Comparison of ENCODE assay signal across 16 cellular contexts in the genomic region with DNA sequence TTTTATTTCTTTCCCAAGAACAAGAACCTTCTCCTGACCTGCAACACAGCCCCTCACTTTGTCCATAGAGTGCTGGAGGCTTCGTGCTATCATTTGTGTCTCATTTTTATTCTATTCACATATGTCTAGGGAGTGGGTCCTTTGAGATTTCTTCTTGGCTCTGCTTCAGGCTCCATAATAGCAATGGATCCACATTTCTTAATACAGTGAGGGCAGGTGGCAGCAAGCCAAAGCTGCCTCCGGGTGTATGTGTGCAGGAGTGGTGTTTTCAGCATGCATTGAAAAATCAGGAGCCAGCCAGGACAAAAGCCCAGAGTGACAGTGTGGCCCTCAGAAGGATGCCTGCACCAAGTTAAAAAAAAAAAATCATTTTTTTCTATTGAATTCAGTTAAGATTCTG.
DNase-seq lines count a peak whose midpoint lies in the region; TF ChIP-seq lines count a peak whose summit lies in the region.
"Had no signal": no experiment of that assay in that cellular context is flagged by ENCODE, and none has a peak within 500 bp of the region (broad histone marks: within the 10 kb centered on the region; RNA-seq: fewer than 3 reads in every experiment).

No MANE protein-coding gene starts in this region.

- TF ChIP-seq POLR2A in testis (IDR thresholded peaks at IDR 0.05), result no peak

- H3K4me3 ChIP-seq in testis, result no peak overlapping the region
- H3K4me3 ChIP-seq: coronary artery, gastrocnemius medialis had no signal

- no peak for TF ChIP-seq CTCF in testis (IDR thresholded peaks at IDR 0.05)

- no peaks in the 10 kb centered on the region for H3K36me3 Mint-ChIP-seq in activated naive CD4-positive, alpha-beta T cell treated with anti-CD3 and anti-CD28 coated beads for 36 hours (ENCODE audit: low read depth)

- peak; percentile 2 for DNase-seq in NCI-H748 (lab: John Stamatoyannopoulos, UW; ENCODE audit: unreplicated experiment)
- no peak for DNase-seq in NCI-H748 treated with DMSO at 0.1 percent for 48 hours (lab: John Stamatoyannopoulos, UW)
- DNase-seq in NCI-H446 treated with DMSO at 0.1 percent for 48 hours (lab: John Stamatoyannopoulos, UW), result peak; percentile 33
- DNase-seq in fibroblast of peridontal ligament (ENCODE audit: extremely low read depth), result peak; percentile 31
- peak; percentile 31 for DNase-seq in testis
- DNase-seq in activated naive CD4-positive, alpha-beta T cell treated with anti-CD3 and anti-CD28 coated beads for 36 hours, result no peak
- DNase-seq in C1 segment of cervical spinal cord (lab: John Stamatoyannopoulos, UW), result no peak
- no peak for DNase-seq in HEK293T (ENCODE audit: extremely low spot score)
- DNase-seq: ACHN, gastrocnemius medialis, KG1, left colon, NCI-H524 treated with DMSO at 0.1 percent for 48 hours had no signal

- H3K27me3 Mint-ChIP-seq in activated naive CD4-positive, alpha-beta T cell treated with anti-CD3 and anti-CD28 coated beads for 36 hours (ENCODE audit: low read depth), result no peaks in the 10 kb centered on the region

- peaks cover 14% of the 10 kb centered on the region for H3K4me1 ChIP-seq in testis

- no peak overlapping the region for H3K27ac Mint-ChIP-seq in activated naive CD4-positive, alpha-beta T cell treated with anti-CD3 and anti-CD28 coated beads for 36 hours

- peak overlapping the region in 1 of 2 donors; percentile 51 for H3K27ac ChIP-seq in testis
- H3K27ac ChIP-seq: VCaP had no signal

- H3K4me3 Mint-ChIP-seq in activated naive CD4-positive, alpha-beta T cell treated with anti-CD3 and anti-CD28 coated beads for 36 hours, result no peak overlapping the region
- H3K4me3 Mint-ChIP-seq: neural crest cell had no signal

- no peaks in the 10 kb centered on the region for H3K9me3 ChIP-seq in testis
- H3K9me3 ChIP-seq: gastrocnemius medialis had no signal

- POLR2A ChIA-PET in HEK293T (lab: Yijun Ruan, JAX), result no interaction called here

- WGBS in testis, 2 donors, result 48 to 56% methylated on average over 2 of the region's 2 CpGs

- H3K27me3 ChIP-seq in testis, result no peaks in the 10 kb centered on the region
- H3K27me3 ChIP-seq: gastrocnemius medialis had no signal

- CTCF ChIA-PET in activated naive CD4-positive, alpha-beta T cell treated with anti-CD3 and anti-CD28 coated beads for 36 hours (lab: Charles Lee), result interaction anchor here (0.7 kb wide), 1 partner anchor 22 kb away, joined by 3 read pairs; no protein-coding TSS in a partner anchor
- CTCF ChIA-PET in HEK293T (lab: Yijun Ruan, JAX), result no interaction called here

- no peaks in the 10 kb centered on the region for H3K36me3 ChIP-seq in testis (ENCODE audit: low read depth, missing control alignments)
- H3K36me3 ChIP-seq: gastrocnemius medialis had no signal

- peaks cover 12% of the 10 kb centered on the region for H3K4me1 Mint-ChIP-seq in activated naive CD4-positive, alpha-beta T cell treated with anti-CD3 and anti-CD28 coated beads for 36 hours (ENCODE audit: low read depth)

- no peaks in the 10 kb centered on the region for H3K9me3 Mint-ChIP-seq in activated naive CD4-positive, alpha-beta T cell treated with anti-CD3 and anti-CD28 coated beads for 36 hours
- H3K9me3 Mint-ChIP-seq: neural crest cell had no signal

- intact Hi-C loops in testis (cut with DNase I; ENCODE audit: low total_unique reads), result no loop called here
- intact Hi-C loops in activated naive CD4-positive, alpha-beta T cell treated with anti-CD3 and anti-CD28 coated beads for 36 hours (cut with micrococcal nuclease), result no loop called here

TF ChIP-seq in HEK293T, 16 proteins besides CTCF, POLR2A, EP300 and RAD21:
- TF ChIP-seq SUZ12 (IDR thresholded peaks at IDR 0.05) (no peak), ELF4 (IDR thresholded peaks at IDR 0.05) (no peak), BHLHE40 (IDR thresholded peaks at IDR 0.05; ENCODE audit: borderline replicate concordance) (no peak), FOXK2 (IDR thresholded peaks at IDR 0.05) (no peak), NFRKB (IDR thresholded peaks at IDR 0.05) (no peak), FOXA1 (IDR thresholded peaks at IDR 0.05) (no peak), HDGF (IDR thresholded peaks at IDR 0.05; ENCODE audit: borderline replicate concordance) (no peak), L3MBTL2 (conservative IDR thresholded peaks at IDR 0.05) (no peak), FOXM1 (IDR thresholded peaks at IDR 0.05; ENCODE audit: borderline replicate concordance) (no peak), CTBP1 (IDR thresholded peaks at IDR 0.05; ENCODE audit: borderline replicate concordance) (no peak), ARNT (IDR thresholded peaks at IDR 0.05) (no peak), LEF1 (IDR thresholded peaks at IDR 0.05; ENCODE audit: borderline replicate concordance) (no peak), TARDBP (IDR thresholded peaks at IDR 0.05) (no peak), ZNF384 (IDR thresholded peaks at IDR 0.05) (no peak)

Comparison
In these comparisons a context has a peak if more than half of its experiments do, and no peak if none do; other contexts are left out.
1. DNase-seq: peak in NCI-H748 (single experiment), NCI-H446 treated with DMSO at 0.1 percent for 48 hours (single experiment), fibroblast of peridontal ligament (single experiment) and testis (single experiment); none in NCI-H748 treated with DMSO at 0.1 percent for 48 hours (single experiment), activated naive CD4-positive, alpha-beta T cell treated with anti-CD3 and anti-CD28 coated beads for 36 hours (single experiment), C1 segment of cervical spinal cord (0 of 14) and HEK293T (single experiment).